In the genomic region with DNA sequence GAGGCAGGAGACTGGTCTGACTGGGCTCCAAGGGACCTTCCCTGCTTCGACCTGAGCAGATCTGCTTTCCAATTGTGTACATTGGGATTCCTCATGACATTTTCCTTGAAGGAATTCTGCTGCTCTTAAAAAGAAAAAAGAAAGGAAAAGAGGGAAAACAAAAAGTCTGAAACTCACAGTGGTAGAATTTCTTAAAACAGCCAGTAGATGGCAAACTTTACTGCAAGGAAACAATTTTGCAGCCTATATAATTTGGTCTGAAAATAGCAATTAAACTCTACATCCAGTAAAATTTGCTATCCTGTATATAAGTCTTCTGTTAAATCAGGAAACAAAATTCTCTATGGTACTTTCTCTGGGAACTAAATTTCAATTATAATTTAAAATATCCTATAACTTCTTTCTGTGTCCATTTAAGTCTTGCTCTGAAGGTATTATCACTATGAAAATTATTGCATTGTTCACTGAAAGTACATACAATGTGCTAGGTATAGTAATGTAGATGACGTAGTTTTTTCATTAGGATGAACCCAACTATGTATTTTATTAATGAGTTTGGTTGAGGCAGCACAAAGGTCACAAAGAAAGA, we compare ENCODE assay signal across 8 cellular contexts. TPM values are rescaled to one million over a fixed set of nuclear protein-coding genes. Genes with fewer than 3 reads are reported as not detected.
DNase-seq lines count a peak whose midpoint lies in the region; TF ChIP-seq lines count a peak whose summit lies in the region.

No MANE protein-coding gene starts in this region.

- H3K4me2 ChIP-seq in neural cell (ENCODE audit: low read length) = no peak overlapping the region

- H3K9ac ChIP-seq in neural cell (ENCODE audit: low read length) = no peak overlapping the region

- no peaks in the 10 kb centered on the region for H3K79me2 ChIP-seq in neural cell (replicated peaks; ENCODE audit: insufficient read depth, low read length)

- H3K9me3 ChIP-seq in neural cell (ENCODE audit: low read length) (no peaks in the 10 kb centered on the region), MG63 (no peaks in the 10 kb centered on the region)

- no peak overlapping the region for H2AFZ ChIP-seq in neural cell (ENCODE audit: low read depth, low read length)

- no peak overlapping the region for H3K4me3 ChIP-seq in HL-60 (replicated peaks; ENCODE audit: insufficient read depth, low read length)
- H3K4me3 ChIP-seq in astrocyte of the cerebellum (ENCODE audit: low read depth, low read length) = no peak overlapping the region
- no peak overlapping the region for H3K4me3 ChIP-seq in neural cell (ENCODE audit: low read length)
- no peak overlapping the region for H3K4me3 ChIP-seq in MG63

- in situ Hi-C loops in G401 (cut with HindIII; ENCODE audit: low sequenced_read_pairs) (no loop called here), astrocyte of the cerebellum (cut with HindIII; ENCODE audit: low sequenced_read_pairs) (no loop called here)

- H4K20me1 ChIP-seq in neural cell (ENCODE audit: insufficient read depth) = no peaks in the 10 kb centered on the region

- TF ChIP-seq CTCF in HL-60 (IDR thresholded peaks at IDR 0.05; ENCODE audit: insufficient read depth, low read length) (peak; percentile 1), astrocyte of the cerebellum (IDR thresholded peaks at IDR 0.05; ENCODE audit: low read depth, low read length, missing control alignments) (peak; percentile 51), neural cell (IDR thresholded peaks at IDR 0.05; ENCODE audit: poor library complexity, severe bottlenecking) (peak; percentile 72)

- DNase-seq in G401 (ENCODE audit: low spot score) (peak; percentile 29), HL-60 (ENCODE audit: low read depth in 1 of 2, low spot score in 1 of 2) (no peak), astrocyte of the cerebellum (ENCODE audit: low read depth) (no peak), NCI-H187 treated with DMSO at 0.1 percent for 48 hours (lab: John Stamatoyannopoulos, UW) (no peak), MG63 (no peak), NCI-H187 (lab: John Stamatoyannopoulos, UW) (no peak)
- no peak for DNase-seq in activated CD8-positive, alpha-beta memory T cell treated with anti-CD3 and anti-CD28 coated beads for 24 hours

- H3K27me3 ChIP-seq in HL-60 (ENCODE audit: insufficient read depth, poor library complexity, severe bottlenecking) (no peaks in the 10 kb centered on the region), neural cell (ENCODE audit: insufficient read depth, low read depth, low read length) (no peaks in the 10 kb centered on the region), MG63 (no peaks in the 10 kb centered on the region)

- H3K27ac ChIP-seq in HL-60 (replicated peaks) (no peak overlapping the region), neural cell (ENCODE audit: low read length) (no peak overlapping the region)

- TF ChIP-seq RAD21 in neural cell (conservative IDR thresholded peaks at IDR 0.05) = peak; percentile 75

- H3F3A ChIP-seq in neural cell (ENCODE audit: insufficient read depth, low read length, poor library complexity, severe bottlenecking) = no peaks in the 10 kb centered on the region

- no peaks in the 10 kb centered on the region for H3K9me2 ChIP-seq in neural cell (ENCODE audit: insufficient read depth, low read length)

- no peak for TF ChIP-seq EP300 in neural cell (conservative IDR thresholded peaks at IDR 0.05; ENCODE audit: poor library complexity, severe bottlenecking)

- no peaks in the 10 kb centered on the region for H3K36me3 ChIP-seq in neural cell (ENCODE audit: insufficient read depth, low read length)
- no peaks in the 10 kb centered on the region for H3K36me3 ChIP-seq in MG63

TF ChIP-seq in neural cell, 6 proteins besides CTCF, POLR2A, EP300 and RAD21:
- TF ChIP-seq POLR2AphosphoS5 (IDR thresholded peaks at IDR 0.05) (no peak), SMC3 (conservative IDR thresholded peaks at IDR 0.05; ENCODE audit: poor library complexity) (peak; percentile 72)

RNA-seq across cellular contexts. Expression of a gene that starts 59.8 kb away (rescaled TPM):
- not detected in 2 replicates for total RNA-seq in G401 (2014; rRNA removed; shearing (Covaris generic))
- 2.3 and 4.8 TPM in 2 replicates for polyA plus RNA-seq in neural cell
- 9.5 and 11.7 TPM in 2 replicates for polyA minus RNA-seq in neural cell
- total RNA-seq in MG63 (2014; rRNA removed; shearing (Covaris generic); ENCODE audit: low replicate concordance) = 0.36 TPM in 1 of 2 replicates, not detected in the other

Comparison
In these comparisons a context has a peak if more than half of its experiments do, and no peak if none do; other contexts are left out.
1. CTCF ChIP-seq: peak in every context shown above with its lines; median percentile 72 in neural cell; 51 in astrocyte of the cerebellum; 1 in HL-60.